Comparison of ENCODE assay signal across 8 cellular contexts in genomic region chr20:26209171-26209941, GRCh38.
A peak's percentile ranks its signal among the peaks of the same experiment; 100 is the strongest.
DNase-seq lines count a peak whose midpoint lies in the region; ATAC-seq, FAIRE-seq and TF ChIP-seq lines count a peak whose summit lies in the region.

No MANE protein-coding gene starts in this region.

- H3K36me3 Mint-ChIP-seq in T-helper 1 cell treated with Interleukin-12 subunit alpha and Interleukin-12 subunit beta and Interleukin-4 antibody, amounts not matched to agents 30 μg/mL and 1 μg/mL, for 36 hours (ENCODE audit: low read depth): peaks cover 3% of the 10 kb centered on the region
- no peaks in the 10 kb centered on the region for H3K36me3 Mint-ChIP-seq in nephron (ENCODE audit: low read depth)

- H3K4me3 Mint-ChIP-seq in T-helper 1 cell treated with Interleukin-12 subunit alpha and Interleukin-12 subunit beta and Interleukin-4 antibody, amounts not matched to agents 30 μg/mL and 1 μg/mL, for 36 hours: peak overlapping the region; percentile 46
- peak overlapping the region; percentile 11 to 35 (median 34) for H3K4me3 Mint-ChIP-seq in nephron

- H3K27ac Mint-ChIP-seq in T-helper 1 cell treated with Interleukin-12 subunit alpha and Interleukin-12 subunit beta and Interleukin-4 antibody, amounts not matched to agents 30 μg/mL and 1 μg/mL, for 36 hours: no peak overlapping the region
- no peak overlapping the region for H3K27ac Mint-ChIP-seq in nephron

- DNase-seq in AG20443 (ENCODE audit: low spot score) (peak; percentile 54), bronchial epithelial cell (ENCODE audit: low read depth) (peak; percentile 15), inferior parietal cortex (ENCODE audit: extremely low spot score) (no peak), hepatic stellate cell (ENCODE audit: low spot score) (no peak)

- H3K27me3 Mint-ChIP-seq in T-helper 1 cell treated with Interleukin-12 subunit alpha and Interleukin-12 subunit beta and Interleukin-4 antibody, amounts not matched to agents 30 μg/mL and 1 μg/mL, for 36 hours (ENCODE audit: low read depth): peaks cover 22% of the 10 kb centered on the region
- peaks cover 67% of the 10 kb centered on the region for H3K27me3 Mint-ChIP-seq in nephron (ENCODE audit: low read depth)

- H3K4me1 Mint-ChIP-seq in T-helper 1 cell treated with Interleukin-12 subunit alpha and Interleukin-12 subunit beta and Interleukin-4 antibody, amounts not matched to agents 30 μg/mL and 1 μg/mL, for 36 hours (ENCODE audit: low read depth): peaks cover 4% of the 10 kb centered on the region
- H3K4me1 Mint-ChIP-seq in nephron: no peaks in the 10 kb centered on the region

- H3K4me3 ChIP-seq in bronchial epithelial cell (ENCODE audit: low read depth, low read length): no peak overlapping the region

- peak; percentile 100 for FAIRE-seq in bronchial epithelial cell (lab: Jason Lieb, UNC)

- no peaks in the 10 kb centered on the region for H3K36me3 ChIP-seq in bronchial epithelial cell (ENCODE audit: control insufficient read depth, insufficient read depth, low read length)

- H3K9me3 Mint-ChIP-seq in T-helper 1 cell treated with Interleukin-12 subunit alpha and Interleukin-12 subunit beta and Interleukin-4 antibody, amounts not matched to agents 30 μg/mL and 1 μg/mL, for 36 hours: no peaks in the 10 kb centered on the region
- peaks cover 3% of the 10 kb centered on the region for H3K9me3 Mint-ChIP-seq in nephron

- H3K27me3 ChIP-seq in bronchial epithelial cell (ENCODE audit: control insufficient read depth, insufficient read depth, low read length): peaks cover 17% of the 10 kb centered on the region

- ATAC-seq in HG03097 (IDR thresholded peaks at IDR 0.05; ENCODE audit: low FRiP score, unreplicated experiment) (no peak), HG03139 (IDR thresholded peaks at IDR 0.05; ENCODE audit: unreplicated experiment) (no peak)

- TF ChIP-seq CTCF in bronchial epithelial cell (IDR thresholded peaks at IDR 0.05; ENCODE audit: insufficient read depth, low read length, severe bottlenecking) (no peak), nephron (IDR thresholded peaks at IDR 0.05; ENCODE audit: unreplicated experiment in 3 of 3) (no peak)

Comparison
In these comparisons a context has a peak if more than half of its experiments do, and no peak if none do; other contexts are left out.
1. DNase-seq: peak in AG20443 (single experiment) and bronchial epithelial cell (single experiment); none in inferior parietal cortex (single experiment) and hepatic stellate cell (single experiment).